ENCODE assay signal across 1 cellular context in genomic region chr14:35336171-35337073, GRCh38.
TF ChIP-seq lines count a peak whose summit lies in the region.

No MANE protein-coding gene starts in this region.

TF ChIP-seq in K562, 482 proteins besides CTCF, POLR2A, EP300 and RAD21 (continued from another document and continues in another):
- 0 out of 2 replicates have a peak, but pooled peaks have one; percentile 21 for TF ChIP-seq ZNF511 (CRISPR knock-in tag; IDR thresholded peaks at IDR 0.05)
- peak; percentile 63; the same call in 1 of the 2 replicates for TF ChIP-seq NFRKB (IDR thresholded peaks at IDR 0.05; ENCODE audit: low read depth)
- TF ChIP-seq ZNF395 (CRISPR knock-in tag; IDR thresholded peaks at IDR 0.05): peak; percentile 6; the same call in 1 of the 2 replicates
- no peak for TF ChIP-seq NCOR1 (IDR thresholded peaks at IDR 0.05)
- no peak for TF ChIP-seq CBX1 (IDR thresholded peaks at IDR 0.05; ENCODE audit: low read depth)
- peak; percentile 21 for TF ChIP-seq TAF1 (IDR thresholded peaks at IDR 0.05; ENCODE audit: control insufficient read depth, extremely low read depth, insufficient read depth, low read length, severe bottlenecking)
- peak; percentile 51; the same call in 1 of the 2 replicates for TF ChIP-seq CTBP1 (IDR thresholded peaks at IDR 0.05; ENCODE audit: borderline replicate concordance)
- TF ChIP-seq TAL1 (IDR thresholded peaks at IDR 0.05): no peak
- TF ChIP-seq ZFP91 (CRISPR knock-in tag; IDR thresholded peaks at IDR 0.05): no peak
- no peak for TF ChIP-seq SMARCA4 (IDR thresholded peaks at IDR 0.05)
- TF ChIP-seq HMBOX1 (IDR thresholded peaks at IDR 0.05): no peak
- no peak for TF ChIP-seq RB1 (IDR thresholded peaks at IDR 0.05; ENCODE audit: low read depth)
- no peak for TF ChIP-seq BCOR (IDR thresholded peaks at IDR 0.05)
- no peak for TF ChIP-seq SIX5 (IDR thresholded peaks at IDR 0.05; ENCODE audit: borderline replicate concordance in 1 of 2, insufficient read depth in 1 of 2, low read depth in 1 of 2, low read length in 2 of 2)
- no peak for TF ChIP-seq PRMT5 (CRISPR knock-in tag; IDR thresholded peaks at IDR 0.05)
- TF ChIP-seq RBM17 (IDR thresholded peaks at IDR 0.05; ENCODE audit: borderline replicate concordance, low read depth, low read length): no peak
- no peak for TF ChIP-seq ZNF584 (CRISPR knock-in tag; IDR thresholded peaks at IDR 0.05; ENCODE audit: low read depth)
- no peak for TF ChIP-seq FOXK1 (CRISPR knock-in tag; IDR thresholded peaks at IDR 0.05; ENCODE audit: borderline replicate concordance)
- 0 out of 2 replicates have a peak, but pooled peaks have one; percentile 19 for TF ChIP-seq TAF7 (tag; IDR thresholded peaks at IDR 0.05)
- no peak for TF ChIP-seq ATF4 (CRISPR knock-in tag; IDR thresholded peaks at IDR 0.05)
- TF ChIP-seq PML (IDR thresholded peaks at IDR 0.05; ENCODE audit: low read length): no peak
- no peak for TF ChIP-seq ESRRA (IDR thresholded peaks at IDR 0.05; ENCODE audit: borderline replicate concordance, low read depth)
- no peak for TF ChIP-seq CBX8 (IDR thresholded peaks at IDR 0.05; ENCODE audit: borderline replicate concordance, extremely low read depth, low read depth, low read length, poor library complexity, severe bottlenecking)
- no peak for TF ChIP-seq CBFA2T3 (IDR thresholded peaks at IDR 0.05)
- TF ChIP-seq PATZ1 (CRISPR knock-in tag; IDR thresholded peaks at IDR 0.05; ENCODE audit: borderline replicate concordance): no peak
- TF ChIP-seq MAX (CRISPR knock-in tag; IDR thresholded peaks at IDR 0.05): peak; percentile 40; the same call in 1 of the 2 replicates
- TF ChIP-seq POLR2AphosphoS2 (IDR thresholded peaks at IDR 0.05; ENCODE audit: low read length): no peak
- TF ChIP-seq MCM7 (IDR thresholded peaks at IDR 0.05): no peak
- TF ChIP-seq NFYB (IDR thresholded peaks at IDR 0.05; ENCODE audit: extremely low read depth, insufficient read length): no peak
- TF ChIP-seq RNF219 (CRISPR knock-in tag; IDR thresholded peaks at IDR 0.05): no peak
- 0 out of 4 replicates have a peak, but pooled peaks of 1 of the 2 experiments have one; percentile 25 for TF ChIP-seq TEAD1 (CRISPR knock-in tag; IDR thresholded peaks at IDR 0.05)
- TF ChIP-seq PCBP1 (IDR thresholded peaks at IDR 0.05; ENCODE audit: low read depth, low read length, poor library complexity, severe bottlenecking): no peak
- no peak for TF ChIP-seq ZNF449 (CRISPR knock-in tag; IDR thresholded peaks at IDR 0.05)
- TF ChIP-seq ZNF146 (CRISPR knock-in tag; IDR thresholded peaks at IDR 0.05; ENCODE audit: unreplicated experiment): no peak
- peak; percentile 59 for TF ChIP-seq CREB1 (IDR thresholded peaks at IDR 0.05)
- no peak for TF ChIP-seq CREB1 (CRISPR knock-in tag; IDR thresholded peaks at IDR 0.05)
- no peak for TF ChIP-seq PHTF2 (CRISPR knock-in tag; IDR thresholded peaks at IDR 0.05)
- TF ChIP-seq DPF2 (IDR thresholded peaks at IDR 0.05): peak; percentile 58; the same call in 1 of the 2 replicates
- TF ChIP-seq NCOA2 (IDR thresholded peaks at IDR 0.05; ENCODE audit: partially characterized antibody in 2 of 2): no peak
- 0 out of 4 replicates have a peak, but pooled peaks of 1 of the 2 experiments have one; percentile 30 for TF ChIP-seq HDAC1 (IDR thresholded peaks at IDR 0.05)
- TF ChIP-seq KDM1A (IDR thresholded peaks at IDR 0.05): 0 out of 4 replicates have a peak, but pooled peaks of 1 of the 2 experiments have one; percentile 14
- no peak for TF ChIP-seq THRA (IDR thresholded peaks at IDR 0.05)
- TF ChIP-seq ZBTB17 (CRISPR knock-in tag; IDR thresholded peaks at IDR 0.05): peak; percentile 54; the same call in 1 of the 2 replicates
- TF ChIP-seq XRCC5 (IDR thresholded peaks at IDR 0.05; ENCODE audit: low read depth, low read length): no peak
- TF ChIP-seq SMAD3 (CRISPR knock-in tag; conservative IDR thresholded peaks at IDR 0.05): no peak
- no peak for TF ChIP-seq KLF1 (tag; IDR thresholded peaks at IDR 0.05)
- no peak for TF ChIP-seq TSHZ1 (CRISPR knock-in tag; IDR thresholded peaks at IDR 0.05)
- no peak for TF ChIP-seq IRF2 (CRISPR knock-in tag; IDR thresholded peaks at IDR 0.05)
- no peak for TF ChIP-seq TGIF2 (CRISPR knock-in tag; IDR thresholded peaks at IDR 0.05)
- no peak for TF ChIP-seq PTTG1 (tag; IDR thresholded peaks at IDR 0.05; ENCODE audit: low read depth)
